In the genomic region with DNA sequence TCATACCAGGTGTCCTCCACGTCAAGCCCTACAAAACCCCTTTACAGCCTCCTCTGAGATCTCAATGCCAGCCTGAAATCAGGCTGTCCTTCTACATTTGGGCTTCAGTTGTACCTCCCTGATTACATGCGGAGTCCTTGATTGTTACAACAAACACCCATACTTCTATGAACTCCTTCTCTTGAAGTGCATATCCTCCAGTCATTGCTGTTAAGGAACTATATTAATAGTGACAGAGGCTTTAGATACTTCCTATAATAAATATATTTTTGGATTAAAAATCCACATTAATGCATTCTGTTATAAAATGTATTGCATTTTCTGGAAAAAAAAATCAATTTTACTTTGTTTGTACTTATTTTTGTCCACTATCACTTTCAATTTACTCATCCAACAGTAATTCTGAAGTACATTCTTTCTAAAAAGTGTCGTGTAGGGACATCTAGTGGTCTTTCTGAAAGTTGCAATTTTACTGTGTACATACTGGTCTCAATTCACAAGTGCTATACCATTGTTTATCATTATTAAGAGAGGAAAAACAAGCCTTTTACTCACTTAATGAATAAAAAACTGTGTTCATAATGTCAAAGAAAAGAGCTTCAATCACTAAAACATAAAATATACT, we compare ENCODE assay signal across 8 cellular contexts.
A peak's percentile ranks its signal among the peaks of the same experiment; 100 is the strongest.
DNase-seq lines count a peak whose midpoint lies in the region; ATAC-seq, FAIRE-seq and TF ChIP-seq lines count a peak whose summit lies in the region.

No MANE protein-coding gene starts in this region.

- no peaks in the 10 kb centered on the region for H3K9me1 ChIP-seq in K562 (ENCODE audit: control insufficient read depth, insufficient read depth, low read length)

- H2AFZ ChIP-seq in K562 (ENCODE audit: low read depth, low read length): no peak overlapping the region

- intact Hi-C loops in K562 (cut with micrococcal nuclease): no loop called here
- intact Hi-C loops in kidney (cut with DNase I): loop anchor here (10.0 kb wide), 1 partner anchor 95 kb away; no protein-coding TSS in a partner anchor
- intact Hi-C loops in upper lobe of right lung (cut with DNase I): no loop called here

- H3K36me3 ChIP-seq in K562 (ENCODE audit: control insufficient read depth, insufficient read depth, low read length) (no peaks in the 10 kb centered on the region), kidney (ENCODE audit: control insufficient read depth in 1 of 2, insufficient read depth in 2 of 2, low read length in 2 of 2) (no peaks in the 10 kb centered on the region), upper lobe of right lung (no peaks in the 10 kb centered on the region)

- no peak for FAIRE-seq in K562 (lab: Jason Lieb, UNC)
- FAIRE-seq in kidney (lab: Jason Lieb, UNC): peak; percentile 98

- ATAC-seq in GM19372 (IDR thresholded peaks at IDR 0.05; ENCODE audit: low read depth, unreplicated experiment) (peak; percentile 95), HG03280 (IDR thresholded peaks at IDR 0.05; ENCODE audit: unreplicated experiment) (peak; percentile 95), K562 (0 out of 3 replicates have a peak, but pooled peaks have one; percentile 42), upper lobe of right lung (peak; percentile 70)

- no peak for TF ChIP-seq EP300 in K562 (IDR thresholded peaks at IDR 0.05; ENCODE audit: low read length)

- POLR2A ChIA-PET in K562 (lab: Yijun Ruan, JAX): no interaction called here

- BruUV-seq in K562 (replicated peaks; lab: Mats Ljungman, UMichigan): no TSS peak

- DNase-seq in DMS53 (lab: John Stamatoyannopoulos, UW) (peak; percentile 87), NCI-H2227 (lab: John Stamatoyannopoulos, UW; ENCODE audit: unreplicated experiment) (peak; percentile 69), K562 (ENCODE audit: extremely low read depth in 1 of 4, low spot score in 3 of 4) (peak in 1 of 4 experiments; percentile 24), kidney (no peak), upper lobe of right lung (no peak)
- DNase-seq in stimulated activated CD4-positive, alpha-beta T cell treated with anti-CD3 and anti-CD28 coated beads, Interleukin-1b, Interleukin-23, amount 100 ng/mL, for 48 hours: no peak

- no peaks in the 10 kb centered on the region for H3K4me1 ChIP-seq in K562 (replicated peaks in 1 of 2; ENCODE audit: control insufficient read depth in 2 of 2, insufficient read depth in 2 of 2, low read length in 2 of 2)
- no peaks in the 10 kb centered on the region for H3K4me1 ChIP-seq in kidney (ENCODE audit: control insufficient read depth in 1 of 2, insufficient read depth in 1 of 2, low read depth in 1 of 2, low read length in 2 of 2)
- no peaks in the 10 kb centered on the region for H3K4me1 ChIP-seq in upper lobe of right lung

- TF ChIP-seq RAD21 in K562 (CRISPR knock-in tag; conservative IDR thresholded peaks at IDR 0.05 in 1 of 2, IDR thresholded peaks at IDR 0.05 in 1 of 2): peak; percentile 31 to 61

- H3K9ac ChIP-seq in K562 (ENCODE audit: insufficient read depth in 1 of 2, low read depth in 2 of 2, low read length in 2 of 2) (no peak overlapping the region), kidney (ENCODE audit: low read length in 2 of 2) (no peak overlapping the region)

- CTCF ChIA-PET in K562 (lab: Yijun Ruan, JAX; ENCODE audit: low intra/inter-chr PET ratio): no interaction called here

- no peak overlapping the region for H3K4me2 ChIP-seq in K562 (ENCODE audit: insufficient read depth, low read length)

- 0% methylated on average over 3 of the region's 3 CpGs for WGBS in K562 (ENCODE audit: insufficient coverage, low coverage, missing lambda C conversion rate)

- H3K27me3 ChIP-seq in K562 (ENCODE audit: control insufficient read depth in 2 of 2, insufficient read depth in 2 of 2, low read length in 2 of 2): no peaks in the 10 kb centered on the region
- H3K27me3 ChIP-seq in upper lobe of right lung: peaks cover 7% of the 10 kb centered on the region

- H3K4me3 ChIP-seq in K562 (no peak overlapping the region), kidney (ENCODE audit: low read length in 2 of 2) (no peak overlapping the region), upper lobe of right lung (no peak overlapping the region)

- H3K27ac ChIP-seq in K562 (ENCODE audit: extremely low read depth, low read depth, low read length) (no peak overlapping the region), kidney (ENCODE audit: low read depth in 2 of 2, low read length in 2 of 2) (no peak overlapping the region), upper lobe of right lung (no peak overlapping the region)

- no peaks in the 10 kb centered on the region for H3K9me3 ChIP-seq in K562 (replicated peaks; ENCODE audit: control insufficient read depth, insufficient read depth, low read depth, low read length)
- H3K9me3 ChIP-seq in kidney (ENCODE audit: control insufficient read depth in 1 of 2, low read length in 2 of 2): no peaks in the 10 kb centered on the region
- no peaks in the 10 kb centered on the region for H3K9me3 ChIP-seq in upper lobe of right lung

- in situ Hi-C loops in K562 (cut with MboI): loop anchor here (25.0 kb wide), 1 partner anchor 1462 kb away; no protein-coding TSS in a partner anchor

- no peaks in the 10 kb centered on the region for H3K79me2 ChIP-seq in K562 (ENCODE audit: control insufficient read depth, insufficient read depth, low read length)

- TF ChIP-seq CTCF in K562 (IDR thresholded peaks at IDR 0.05 in 2 of 3, conservative IDR thresholded peaks at IDR 0.05 in 1 of 3; ENCODE audit: insufficient read depth in 2 of 3, low read depth in 1 of 3, low read length in 3 of 3) (peak in 1 of 3 experiments; percentile 36; a peak in 1 of 6 replicates), kidney (IDR thresholded peaks at IDR 0.05; ENCODE audit: borderline replicate concordance, extremely low read depth, insufficient read depth) (peak; percentile 68), upper lobe of right lung (IDR thresholded peaks at IDR 0.05) (peak; percentile 66)

- no peaks in the 10 kb centered on the region for H4K20me1 ChIP-seq in K562 (replicated peaks; ENCODE audit: control insufficient read depth, insufficient read depth, low read length)

- TF ChIP-seq POLR2A in K562 (conservative IDR thresholded peaks at IDR 0.05): no peak

TF ChIP-seq in K562, 482 proteins besides CTCF, POLR2A, EP300 and RAD21:
- TF ChIP-seq, protein P1, sequence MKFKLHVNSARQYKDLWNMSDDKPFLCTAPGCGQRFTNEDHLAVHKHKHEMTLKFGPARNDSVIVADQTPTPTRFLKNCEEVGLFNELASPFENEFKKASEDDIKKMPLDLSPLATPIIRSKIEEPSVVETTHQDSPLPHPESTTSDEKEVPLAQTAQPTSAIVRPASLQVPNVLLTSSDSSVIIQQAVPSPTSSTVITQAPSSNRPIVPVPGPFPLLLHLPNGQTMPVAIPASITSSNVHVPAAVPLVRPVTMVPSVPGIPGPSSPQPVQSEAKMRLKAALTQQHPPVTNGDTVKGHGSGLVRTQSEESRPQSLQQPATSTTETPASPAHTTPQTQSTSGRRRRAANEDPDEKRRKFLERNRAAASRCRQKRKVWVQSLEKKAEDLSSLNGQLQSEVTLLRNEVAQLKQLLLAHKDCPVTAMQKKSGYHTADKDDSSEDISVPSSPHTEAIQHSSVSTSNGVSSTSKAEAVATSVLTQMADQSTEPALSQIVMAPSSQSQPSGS (CRISPR knock-in tag; IDR thresholded peaks at IDR 0.05): no peak
- TF ChIP-seq, protein P2, sequence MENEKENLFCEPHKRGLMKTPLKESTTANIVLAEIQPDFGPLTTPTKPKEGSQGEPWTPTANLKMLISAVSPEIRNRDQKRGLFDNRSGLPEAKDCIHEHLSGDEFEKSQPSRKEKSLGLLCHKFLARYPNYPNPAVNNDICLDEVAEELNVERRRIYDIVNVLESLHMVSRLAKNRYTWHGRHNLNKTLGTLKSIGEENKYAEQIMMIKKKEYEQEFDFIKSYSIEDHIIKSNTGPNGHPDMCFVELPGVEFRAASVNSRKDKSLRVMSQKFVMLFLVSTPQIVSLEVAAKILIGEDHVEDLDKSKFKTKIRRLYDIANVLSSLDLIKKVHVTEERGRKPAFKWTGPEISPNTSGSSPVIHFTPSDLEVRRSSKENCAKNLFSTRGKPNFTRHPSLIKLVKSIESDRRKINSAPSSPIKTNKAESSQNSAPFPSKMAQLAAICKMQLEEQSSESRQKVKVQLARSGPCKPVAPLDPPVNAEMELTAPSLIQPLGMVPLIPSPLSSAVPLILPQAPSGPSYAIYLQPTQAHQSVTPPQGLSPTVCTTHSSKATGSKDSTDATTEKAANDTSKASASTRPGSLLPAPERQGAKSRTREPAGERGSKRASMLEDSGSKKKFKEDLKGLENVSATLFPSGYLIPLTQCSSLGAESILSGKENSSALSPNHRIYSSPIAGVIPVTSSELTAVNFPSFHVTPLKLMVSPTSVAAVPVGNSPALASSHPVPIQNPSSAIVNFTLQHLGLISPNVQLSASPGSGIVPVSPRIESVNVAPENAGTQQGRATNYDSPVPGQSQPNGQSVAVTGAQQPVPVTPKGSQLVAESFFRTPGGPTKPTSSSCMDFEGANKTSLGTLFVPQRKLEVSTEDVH (IDR thresholded peaks at IDR 0.05; ENCODE audit: low read depth, partially characterized antibody): no peak
- TF ChIP-seq ZNF121 (CRISPR knock-in tag; conservative IDR thresholded peaks at IDR 0.05): no peak
- no peak for TF ChIP-seq ZNF143 (CRISPR knock-in tag; IDR thresholded peaks at IDR 0.05)
- no peak for TF ChIP-seq MCM5 (IDR thresholded peaks at IDR 0.05; ENCODE audit: low read depth)
- no peak for TF ChIP-seq ZBED1 (IDR thresholded peaks at IDR 0.05)
- TF ChIP-seq TAF1 (IDR thresholded peaks at IDR 0.05; ENCODE audit: control insufficient read depth, extremely low read depth, insufficient read depth, low read length, severe bottlenecking): no peak
- TF ChIP-seq PTRF (tag; IDR thresholded peaks at IDR 0.05): no peak
- no peak for TF ChIP-seq FOXK1 (CRISPR knock-in tag; IDR thresholded peaks at IDR 0.05; ENCODE audit: borderline replicate concordance)
- no peak for TF ChIP-seq FOSL1 (tag; conservative IDR thresholded peaks at IDR 0.05)
- no peak for TF ChIP-seq ASH1L (IDR thresholded peaks at IDR 0.05; ENCODE audit: borderline replicate concordance, low read depth, partially characterized antibody)
- no peak for TF ChIP-seq TAF9B (IDR thresholded peaks at IDR 0.05; ENCODE audit: partially characterized antibody)
- TF ChIP-seq ESRRB (CRISPR knock-in tag; IDR thresholded peaks at IDR 0.05; ENCODE audit: borderline replicate concordance): no peak
- TF ChIP-seq ZNF239 (CRISPR knock-in tag; IDR thresholded peaks at IDR 0.05): no peak
- no peak for TF ChIP-seq EZH2 (IDR thresholded peaks at IDR 0.05; ENCODE audit: borderline replicate concordance, low read depth, low read length)

Comparison
In these comparisons a context has a peak if more than half of its experiments do, and no peak if none do; other contexts are left out.
1. DNase-seq: peak in DMS53 (single experiment) and NCI-H2227 (single experiment); none in kidney (single experiment), upper lobe of right lung (single experiment) and stimulated activated CD4-positive, alpha-beta T cell treated with anti-CD3 and anti-CD28 coated beads, Interleukin-1b, Interleukin-23, amount 100 ng/mL, for 48 hours (single experiment).
2. ATAC-seq: peak in every context shown above with its lines; median percentile 95 in GM19372; 95 in HG03280; 70 in upper lobe of right lung; 42 in K562.